ENCODE assay signal across 1 cellular context in genomic region chr3:15294914-15295313, GRCh38.
TF ChIP-seq lines count a peak whose summit lies in the region.

No MANE protein-coding gene starts in this region.

TF ChIP-seq in GM23338, 12 proteins besides CTCF, POLR2A, EP300 and RAD21 (continued from another document):
- TF ChIP-seq, protein P1, sequence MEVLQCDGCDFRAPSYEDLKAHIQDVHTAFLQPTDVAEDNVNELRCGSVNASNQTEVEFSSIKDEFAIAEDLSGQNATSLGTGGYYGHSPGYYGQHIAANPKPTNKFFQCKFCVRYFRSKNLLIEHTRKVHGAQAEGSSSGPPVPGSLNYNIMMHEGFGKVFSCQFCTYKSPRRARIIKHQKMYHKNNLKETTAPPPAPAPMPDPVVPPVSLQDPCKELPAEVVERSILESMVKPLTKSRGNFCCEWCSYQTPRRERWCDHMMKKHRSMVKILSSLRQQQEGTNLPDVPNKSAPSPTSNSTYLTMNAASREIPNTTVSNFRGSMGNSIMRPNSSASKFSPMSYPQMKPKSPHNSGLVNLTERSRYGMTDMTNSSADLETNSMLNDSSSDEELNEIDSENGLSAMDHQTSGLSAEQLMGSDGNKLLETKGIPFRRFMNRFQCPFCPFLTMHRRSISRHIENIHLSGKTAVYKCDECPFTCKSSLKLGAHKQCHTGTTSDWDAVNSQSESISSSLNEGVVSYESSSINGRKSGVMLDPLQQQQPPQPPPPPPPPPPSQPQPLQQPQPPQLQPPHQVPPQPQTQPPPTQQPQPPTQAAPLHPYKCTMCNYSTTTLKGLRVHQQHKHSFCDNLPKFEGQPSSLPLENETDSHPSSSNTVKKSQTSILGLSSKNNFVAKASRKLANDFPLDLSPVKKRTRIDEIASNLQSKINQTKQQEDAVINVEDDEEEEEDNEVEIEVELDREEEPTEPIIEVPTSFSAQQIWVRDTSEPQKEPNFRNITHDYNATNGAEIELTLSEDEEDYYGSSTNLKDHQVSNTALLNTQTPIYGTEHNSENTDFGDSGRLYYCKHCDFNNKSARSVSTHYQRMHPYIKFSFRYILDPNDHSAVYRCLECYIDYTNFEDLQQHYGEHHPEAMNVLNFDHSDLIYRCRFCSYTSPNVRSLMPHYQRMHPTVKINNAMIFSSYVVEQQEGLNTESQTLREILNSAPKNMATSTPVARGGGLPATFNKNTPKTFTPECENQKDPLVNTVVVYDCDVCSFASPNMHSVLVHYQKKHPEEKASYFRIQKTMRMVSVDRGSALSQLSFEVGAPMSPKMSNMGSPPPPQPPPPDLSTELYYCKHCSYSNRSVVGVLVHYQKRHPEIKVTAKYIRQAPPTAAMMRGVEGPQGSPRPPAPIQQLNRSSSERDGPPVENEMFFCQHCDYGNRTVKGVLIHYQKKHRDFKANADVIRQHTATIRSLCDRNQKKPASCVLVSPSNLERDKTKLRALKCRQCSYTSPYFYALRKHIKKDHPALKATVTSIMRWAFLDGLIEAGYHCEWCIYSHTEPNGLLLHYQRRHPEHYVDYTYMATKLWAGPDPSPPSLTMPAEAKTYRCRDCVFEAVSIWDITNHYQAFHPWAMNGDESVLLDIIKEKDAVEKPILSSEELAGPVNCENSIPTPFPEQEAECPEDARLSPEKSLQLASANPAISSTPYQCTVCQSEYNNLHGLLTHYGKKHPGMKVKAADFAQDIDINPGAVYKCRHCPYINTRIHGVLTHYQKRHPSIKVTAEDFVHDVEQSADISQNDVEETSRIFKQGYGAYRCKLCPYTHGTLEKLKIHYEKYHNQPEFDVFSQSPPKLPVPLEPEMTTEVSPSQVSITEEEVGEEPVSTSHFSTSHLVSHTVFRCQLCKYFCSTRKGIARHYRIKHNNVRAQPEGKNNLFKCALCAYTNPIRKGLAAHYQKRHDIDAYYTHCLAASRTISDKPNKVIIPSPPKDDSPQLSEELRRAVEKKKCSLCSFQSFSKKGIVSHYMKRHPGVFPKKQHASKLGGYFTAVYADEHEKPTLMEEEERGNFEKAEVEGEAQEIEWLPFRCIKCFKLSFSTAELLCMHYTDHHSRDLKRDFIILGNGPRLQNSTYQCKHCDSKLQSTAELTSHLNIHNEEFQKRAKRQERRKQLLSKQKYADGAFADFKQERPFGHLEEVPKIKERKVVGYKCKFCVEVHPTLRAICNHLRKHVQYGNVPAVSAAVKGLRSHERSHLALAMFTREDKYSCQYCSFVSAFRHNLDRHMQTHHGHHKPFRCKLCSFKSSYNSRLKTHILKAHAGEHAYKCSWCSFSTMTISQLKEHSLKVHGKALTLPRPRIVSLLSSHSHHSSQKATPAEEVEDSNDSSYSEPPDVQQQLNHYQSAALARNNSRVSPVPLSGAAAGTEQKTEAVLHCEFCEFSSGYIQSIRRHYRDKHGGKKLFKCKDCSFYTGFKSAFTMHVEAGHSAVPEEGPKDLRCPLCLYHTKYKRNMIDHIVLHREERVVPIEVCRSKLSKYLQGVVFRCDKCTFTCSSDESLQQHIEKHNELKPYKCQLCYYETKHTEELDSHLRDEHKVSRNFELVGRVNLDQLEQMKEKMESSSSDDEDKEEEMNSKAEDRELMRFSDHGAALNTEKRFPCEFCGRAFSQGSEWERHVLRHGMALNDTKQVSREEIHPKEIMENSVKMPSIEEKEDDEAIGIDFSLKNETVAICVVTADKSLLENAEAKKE (CRISPR knock-in tag; IDR thresholded peaks at IDR 0.05): no peak
- TF ChIP-seq NANOG (IDR thresholded peaks at IDR 0.05; ENCODE audit: borderline replicate concordance): no peak
- TF ChIP-seq, protein P2, sequence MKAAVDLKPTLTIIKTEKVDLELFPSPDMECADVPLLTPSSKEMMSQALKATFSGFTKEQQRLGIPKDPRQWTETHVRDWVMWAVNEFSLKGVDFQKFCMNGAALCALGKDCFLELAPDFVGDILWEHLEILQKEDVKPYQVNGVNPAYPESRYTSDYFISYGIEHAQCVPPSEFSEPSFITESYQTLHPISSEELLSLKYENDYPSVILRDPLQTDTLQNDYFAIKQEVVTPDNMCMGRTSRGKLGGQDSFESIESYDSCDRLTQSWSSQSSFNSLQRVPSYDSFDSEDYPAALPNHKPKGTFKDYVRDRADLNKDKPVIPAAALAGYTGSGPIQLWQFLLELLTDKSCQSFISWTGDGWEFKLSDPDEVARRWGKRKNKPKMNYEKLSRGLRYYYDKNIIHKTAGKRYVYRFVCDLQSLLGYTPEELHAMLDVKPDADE (IDR thresholded peaks at IDR 0.05): no peak
- TF ChIP-seq JUNB (IDR thresholded peaks at IDR 0.05; ENCODE audit: unreplicated experiment): no peak
- no peak for TF ChIP-seq REST (IDR thresholded peaks at IDR 0.05; ENCODE audit: unreplicated experiment)
- no peak for TF ChIP-seq ZNF331 (CRISPR knock-in tag; IDR thresholded peaks at IDR 0.05; ENCODE audit: low read depth)
